In the genomic region with DNA sequence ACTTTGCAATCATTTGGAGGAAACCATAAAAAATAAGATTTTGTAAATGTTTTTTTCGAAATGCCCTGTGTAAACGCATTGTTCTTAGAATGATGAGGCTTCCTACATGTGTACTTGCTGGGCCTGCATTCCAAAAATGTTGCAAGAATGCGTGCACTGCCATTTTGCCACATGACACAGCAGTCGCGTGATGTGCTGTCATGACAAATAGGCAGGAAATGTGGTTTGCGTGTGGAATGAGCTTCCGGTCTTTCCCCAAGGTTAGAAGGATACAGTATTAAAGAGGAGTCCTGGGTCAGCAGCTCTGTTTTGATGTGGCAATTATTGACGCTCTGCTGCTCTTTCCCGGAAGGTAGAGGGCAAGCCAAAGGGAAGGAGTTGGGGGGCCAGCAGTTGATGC, we compare ENCODE assay signal across 1 cellular context.
A peak's percentile ranks its signal among the peaks of the same experiment; 100 is the strongest.
TF ChIP-seq lines count a peak whose summit lies in the region.

No MANE protein-coding gene starts in this region.

TF ChIP-seq in HepG2, 621 proteins besides CTCF, POLR2A, EP300 and RAD21:
- TF ChIP-seq ARNT2 (CRISPR knock-in tag; IDR thresholded peaks at IDR 0.05; ENCODE audit: low read depth) (no peak), TOE1 (CRISPR knock-in tag; IDR thresholded peaks at IDR 0.05) (no peak), SIN3A (IDR thresholded peaks at IDR 0.05; ENCODE audit: borderline replicate concordance, low read depth, low read length) (no peak), GABPA (IDR thresholded peaks at IDR 0.05; ENCODE audit: low read depth, low read length) (no peak), GABPA (CRISPR knock-in tag; IDR thresholded peaks at IDR 0.05; ENCODE audit: low read depth) (0 out of 2 replicates have a peak, but pooled peaks have one; percentile 15), CBX5 (CRISPR knock-in tag; IDR thresholded peaks at IDR 0.05; ENCODE audit: borderline replicate concordance) (no peak), PAX8 (CRISPR knock-in tag; IDR thresholded peaks at IDR 0.05; ENCODE audit: borderline replicate concordance) (no peak), SOX13 (IDR thresholded peaks at IDR 0.05) (no peak), SOX13 (CRISPR knock-in tag; conservative IDR thresholded peaks at IDR 0.05 in 1 of 2, IDR thresholded peaks at IDR 0.05 in 1 of 2) (no peak)
- TF ChIP-seq, protein P1, sequence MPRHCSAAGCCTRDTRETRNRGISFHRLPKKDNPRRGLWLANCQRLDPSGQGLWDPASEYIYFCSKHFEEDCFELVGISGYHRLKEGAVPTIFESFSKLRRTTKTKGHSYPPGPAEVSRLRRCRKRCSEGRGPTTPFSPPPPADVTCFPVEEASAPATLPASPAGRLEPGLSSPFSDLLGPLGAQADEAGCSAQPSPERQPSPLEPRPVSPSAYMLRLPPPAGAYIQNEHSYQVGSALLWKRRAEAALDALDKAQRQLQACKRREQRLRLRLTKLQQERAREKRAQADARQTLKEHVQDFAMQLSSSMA (CRISPR knock-in tag; IDR thresholded peaks at IDR 0.05): no peak
TF ChIP-seq in HepG2: peak in this region for 1.
